Comparison of ENCODE assay signal across 8 cellular contexts in genomic region chr22:23913306-23913660, GRCh38. TPM values are rescaled to one million over a fixed set of nuclear protein-coding genes. Genes with fewer than 3 reads are reported as not detected.
DNase-seq lines count a peak whose midpoint lies in the region; ATAC-seq, FAIRE-seq and TF ChIP-seq lines count a peak whose summit lies in the region.

No MANE protein-coding gene starts in this region.

- DNase-seq in GM10248 (ENCODE audit: extremely low spot score) = peak; percentile 58
- no peak for DNase-seq in GM12878 (ENCODE audit: low read depth, low spot score)
- DNase-seq in NCI-H2196 treated with DMSO at 0.1 percent for 48 hours (lab: John Stamatoyannopoulos, UW; ENCODE audit: unreplicated experiment) = no peak
- no peak for DNase-seq in DMS 273 (lab: John Stamatoyannopoulos, UW; ENCODE audit: unreplicated experiment)
- DNase-seq in HTR-8/SVneo (ENCODE audit: insufficient read length, low spot score) = no peak

- H4K20me1 ChIP-seq in GM12878 (ENCODE audit: control insufficient read depth, insufficient read depth) = no peaks in the 10 kb centered on the region

- peak overlapping the region; percentile 79 for H3K4me2 ChIP-seq in GM12878 (ENCODE audit: control insufficient read depth, insufficient read depth)

- H3K9ac ChIP-seq in GM12878 (ENCODE audit: control insufficient read depth, insufficient read depth, low read length) = peak overlapping the region; percentile 96

- POLR2A ChIA-PET in GM10248 (lab: Yijun Ruan, JAX) (interaction anchor here (0.8 to 2.1 kb wide), 2 partner anchors 10 to 19 kb away, joined by 3 to 13 read pairs; partner anchors contain the start of gene MIF), GM12878 (lab: Charles Lee) (interaction anchor here (0.5 to 2.4 kb wide), 12 partner anchors 9 to 843 kb away, joined by 3 to 29 read pairs (median 4); partner anchors contain the start of genes MIF and SLC2A11)

- RAD21 ChIA-PET in GM12878 (lab: Charles Lee; ENCODE audit: unreplicated experiment) = interaction anchor here (1.0 to 2.5 kb wide), 5 partner anchors 19 to 99 kb away, joined by 3 to 16 read pairs (median 4); partner anchors contain the start of genes CABIN1, MIF and SLC2A11

- SMC1A ChIA-PET in GM12878 (lab: Charles Lee; ENCODE audit: uncharacterized antibody, unreplicated experiment) = interaction anchor here (1.1 to 2.2 kb wide), 3 partner anchors 19 to 334 kb away, joined by 3 to 14 read pairs (median 5); partner anchors contain the start of genes MIF and SLC2A11

- H3K36me3 ChIP-seq in GM12878 (ENCODE audit: control insufficient read depth in 2 of 2, insufficient read depth in 2 of 2, low read length in 1 of 2) = peaks cover 0 to 4% of the 10 kb centered on the region in 2 experiments; a peak in 1 of 4 replicates

- 6% methylated on average over 1 of the region's 1 CpG for WGBS in GM12878 (ENCODE audit: insufficient coverage, insufficient replicate concordance, low lambda C conversion rate, missing lambda C conversion rate)

- intact Hi-C loops in GM12878 (cut with micrococcal nuclease; ENCODE audit: unreplicated experiment) = no loop called here

- H3K79me2 ChIP-seq in GM12878 (ENCODE audit: control insufficient read depth, insufficient read depth, low read length) = peaks cover 7% of the 10 kb centered on the region

- ATAC-seq in HG03066 (IDR thresholded peaks at IDR 0.05; ENCODE audit: low read depth, unreplicated experiment) (peak; percentile 35), GM12878 (peak; percentile 21), GM18867 (IDR thresholded peaks at IDR 0.05; ENCODE audit: unreplicated experiment) (no peak)

- H2AFZ ChIP-seq in GM12878 (ENCODE audit: control insufficient read depth, low read depth, low read length) = peak overlapping the region; percentile 42; the same call in 1 of the 2 replicates

- peak; percentile 66 for FAIRE-seq in GM12878 (lab: Jason Lieb, UNC)
- no peak for FAIRE-seq in HTR-8/SVneo (lab: Jason Lieb, UNC)

- H3K4me3 ChIP-seq in GM12878 (peak overlapping the region; percentile 73), mononuclear cell (ENCODE audit: low read length) (peak overlapping the region; percentile 56)

- peak overlapping the region; percentile 99 for H3K27ac ChIP-seq in GM12878 (ENCODE audit: control insufficient read depth, insufficient read depth)

- no TSS peak for BruUV-seq in GM12878 (replicated peaks; lab: Mats Ljungman, UMichigan)

- no peaks in the 10 kb centered on the region for H3K9me3 ChIP-seq in GM12878 (replicated peaks; ENCODE audit: control insufficient read depth, insufficient read depth, low read length)
- no peaks in the 10 kb centered on the region for H3K9me3 ChIP-seq in mononuclear cell (ENCODE audit: low read depth, low read length)

- H3K4me1 ChIP-seq in GM12878 (ENCODE audit: control insufficient read depth, insufficient read depth, low read length) = peaks cover 2% of the 10 kb centered on the region; the same call in 1 of the 2 replicates
- peaks cover 13% of the 10 kb centered on the region for H3K4me1 ChIP-seq in mononuclear cell (ENCODE audit: insufficient read depth, low read length)

- TF ChIP-seq CTCF in GM10248 (IDR thresholded peaks at IDR 0.05; ENCODE audit: control extremely low read depth, extremely low read depth, low read depth, missing control alignments) (no peak), GM12878 (IDR thresholded peaks at IDR 0.05 in 2 of 3, conservative IDR thresholded peaks at IDR 0.05 in 1 of 3; ENCODE audit: control insufficient read depth in 2 of 3, extremely low read depth in 1 of 3, insufficient read depth in 1 of 3, low read depth in 3 of 3, low read length in 3 of 3) (no peak)

- CTCF ChIA-PET in GM10248 (lab: Yijun Ruan, JAX) = interaction anchor here (1.0 to 4.5 kb wide), 4 partner anchors 11 to 63 kb away, joined by 4 to 19 read pairs (median 10); partner anchors contain the start of gene MIF
- CTCF ChIA-PET in GM12878 (lab: Yijun Ruan, JAX) = interaction anchor here (0.7 to 6.2 kb wide), 4 partner anchors 17 to 56 kb away, joined by 3 to 37 read pairs (median 4); partner anchors contain the start of genes MIF and SLC2A11

- H3K27me3 ChIP-seq in GM12878 (replicated peaks in 1 of 2; ENCODE audit: control insufficient read depth in 2 of 2, insufficient read depth in 2 of 2, low read length in 1 of 2) (no peaks in the 10 kb centered on the region), mononuclear cell (ENCODE audit: insufficient read depth, low read length) (no peaks in the 10 kb centered on the region)

- no peak for TF ChIP-seq POLR2A in GM12878 (IDR thresholded peaks at IDR 0.05; ENCODE audit: low read depth, low read length)

- TF ChIP-seq RAD21 in GM12878 (IDR thresholded peaks at IDR 0.05; ENCODE audit: insufficient read depth, low read depth, low read length) = no peak

- TF ChIP-seq EP300 in GM12878 (IDR thresholded peaks at IDR 0.05; ENCODE audit: borderline replicate concordance in 1 of 2, control insufficient read depth in 1 of 2, low read depth in 2 of 2, low read length in 2 of 2) = no peak

- in situ Hi-C loops in GM12878 (cut with MboI) = no loop called here

RNA-seq across cellular contexts. Expression of gene MIF, which starts 19.1 kb away (rescaled TPM):
- 53.3 and 56.6 TPM in 2 replicates for total RNA-seq in GM12878 (2013; cell fraction: nucleolus; rRNA removed)
- total RNA-seq in GM12878 (2014; rRNA removed) (737 and 939 TPM in 2 replicates), GM12878 (2014; rRNA removed; fragmentation: Illumina TruSeq; extraction: Trizol) (183 and 215 TPM in 2 replicates), GM12878 (2021) (1,146 and 1,222 TPM in 2 replicates), mononuclear cell (66.7 TPM)
- 548 TPM for polyA plus RNA-seq in GM12878 (2011; ENCODE audit: low read depth)
- polyA plus RNA-seq in GM12878 (2011; rRNA removed) (233 and 593 TPM in 2 replicates), GM12878 (2014; fragmentation: Illumina TruSeq; extraction: Trizol) (5.2 and 37.7 TPM in 2 replicates), GM12878 (2014; fragmentation: Nextera tagmentation; extraction: Ambion mirVana) (100 to 1,000 TPM; 188 to 220 TPM), GM12878 (2014; rRNA removed) (1,025 and 1,355 TPM in 2 replicates), GM12878 (2016; fragmentation: Nextera tagmentation; extraction: Ambion mirVana) (1,000 to 10,000 TPM; 2,816 to 2,972 TPM)
- 608 and 1,158 TPM in 2 replicates for polyA plus RNA-seq in GM12878 (2011; cell fraction: cytosol; rRNA removed)
- polyA plus RNA-seq in GM12878 (2011; cell fraction: nucleus; rRNA removed) = 459 and 729 TPM in 2 replicates
- 1,086 and 1,453 TPM in 2 replicates for polyA plus RNA-seq in GM12878 (2012)
- 52.9 and 161 TPM in 2 replicates for polyA minus RNA-seq in GM12878 (2011; rRNA and poly(A)+ RNA removed)
- polyA minus RNA-seq in GM12878 (2011; cell fraction: cytosol; rRNA and poly(A)+ RNA removed) = 306 and 426 TPM in 2 replicates
- polyA minus RNA-seq in GM12878 (2011; cell fraction: nucleus; rRNA and poly(A)+ RNA removed) = 107 and 133 TPM in 2 replicates

RNA-seq across cellular contexts. Expression of gene GSTT2B, which starts 47.7 kb away (rescaled TPM):
- not detected in 2 replicates for total RNA-seq in GM12878 (2013; cell fraction: nucleolus; rRNA removed)
- total RNA-seq in GM12878 (2014; rRNA removed) (not detected in 2 replicates), GM12878 (2014; rRNA removed; fragmentation: Illumina TruSeq; extraction: Trizol) (not detected in 2 replicates), GM12878 (2021) (0.21 TPM in 1 of 2 replicates, not detected in the other), mononuclear cell (not detected)
- polyA plus RNA-seq in GM12878 (2011; ENCODE audit: low read depth) = not detected
- polyA plus RNA-seq in GM12878 (2011; rRNA removed) (0.15 TPM in 1 of 2 replicates, not detected in the other), GM12878 (2014; fragmentation: Illumina TruSeq; extraction: Trizol) (not detected in 2 replicates), GM12878 (2014; fragmentation: Nextera tagmentation; extraction: Ambion mirVana) (not detected), GM12878 (2014; rRNA removed) (not detected in 2 replicates), GM12878 (2016; fragmentation: Nextera tagmentation; extraction: Ambion mirVana) (under 1 TPM in 1 of 2 experiments, not detected in 1; 0.29 TPM)
- polyA plus RNA-seq in GM12878 (2011; cell fraction: cytosol; rRNA removed) = 0.08 and 0.15 TPM in 2 replicates
- 0.48 and 0.66 TPM in 2 replicates for polyA plus RNA-seq in GM12878 (2011; cell fraction: nucleus; rRNA removed)
- polyA plus RNA-seq in GM12878 (2012) = not detected in 2 replicates
- polyA minus RNA-seq in GM12878 (2011; rRNA and poly(A)+ RNA removed) = 0.22 TPM in 1 of 2 replicates, not detected in the other
- 1.1 TPM in 1 of 2 replicates, not detected in the other for polyA minus RNA-seq in GM12878 (2011; cell fraction: cytosol; rRNA and poly(A)+ RNA removed)
- polyA minus RNA-seq in GM12878 (2011; cell fraction: nucleus; rRNA and poly(A)+ RNA removed) = not detected in 2 replicates

RNA-seq across cellular contexts. Expression of gene DDTL, which starts 53.4 kb away (rescaled TPM):
- total RNA-seq in GM12878 (2013; cell fraction: nucleolus; rRNA removed) = 0.37 TPM in 1 of 2 replicates, not detected in the other
- total RNA-seq in GM12878 (2014; rRNA removed) = 1.4 and 1.7 TPM in 2 replicates
- total RNA-seq in GM12878 (2014; rRNA removed; fragmentation: Illumina TruSeq; extraction: Trizol) = not detected in 2 replicates
- total RNA-seq in GM12878 (2021) = not detected in 2 replicates
- polyA plus RNA-seq in GM12878 (2011; ENCODE audit: low read depth) = 2.6 TPM
- 0.05 TPM in 1 of 2 replicates, not detected in the other for polyA plus RNA-seq in GM12878 (2011; rRNA removed)
- polyA plus RNA-seq in GM12878 (2011; cell fraction: cytosol; rRNA removed) = not detected in 2 replicates
- polyA plus RNA-seq in GM12878 (2011; cell fraction: nucleus; rRNA removed) = 0.12 TPM in 1 of 2 replicates, not detected in the other
- 4.4 and 5.3 TPM in 2 replicates for polyA plus RNA-seq in GM12878 (2012)
- not detected in 2 replicates for polyA plus RNA-seq in GM12878 (2014; fragmentation: Illumina TruSeq; extraction: Trizol)
- 1 to 10 TPM in 1 of 2 experiments, under 1 TPM in 1; 0.74 to 2.2 TPM for polyA plus RNA-seq in GM12878 (2014; fragmentation: Nextera tagmentation; extraction: Ambion mirVana)
- 0.83 and 2.2 TPM in 2 replicates for polyA plus RNA-seq in GM12878 (2014; rRNA removed)
- polyA plus RNA-seq in GM12878 (2016; fragmentation: Nextera tagmentation; extraction: Ambion mirVana) = 1 to 10 TPM; 3.8 to 4.0 TPM
- not detected in 2 replicates for polyA minus RNA-seq in GM12878 (2011; rRNA and poly(A)+ RNA removed)
- polyA minus RNA-seq in GM12878 (2011; cell fraction: cytosol; rRNA and poly(A)+ RNA removed) = 0.83 TPM in 1 of 2 replicates, not detected in the other
- polyA minus RNA-seq in GM12878 (2011; cell fraction: nucleus; rRNA and poly(A)+ RNA removed) = not detected in 2 replicates
- total RNA-seq in mononuclear cell = 3.8 TPM

RNA-seq across cellular contexts. Expression of gene SLC2A11, which starts 55.6 kb away (rescaled TPM):
- 25.2 and 25.7 TPM in 2 replicates for total RNA-seq in GM12878 (2013; cell fraction: nucleolus; rRNA removed)
- total RNA-seq in GM12878 (2014; rRNA removed) (10.5 and 13.0 TPM in 2 replicates), GM12878 (2014; rRNA removed; fragmentation: Illumina TruSeq; extraction: Trizol) (8.1 and 8.9 TPM in 2 replicates), GM12878 (2021) (12.2 and 15.7 TPM in 2 replicates), mononuclear cell (7.9 TPM)
- polyA plus RNA-seq in GM12878 (2011; ENCODE audit: low read depth) = 9.2 TPM
- polyA plus RNA-seq in GM12878 (2011; rRNA removed) (7.5 and 8.4 TPM in 2 replicates), GM12878 (2014; fragmentation: Illumina TruSeq; extraction: Trizol) (8.6 and 13.3 TPM in 2 replicates), GM12878 (2014; fragmentation: Nextera tagmentation; extraction: Ambion mirVana) (1 to 10 TPM in 1 of 2 experiments, under 1 TPM in 1; 0.98 to 2.9 TPM), GM12878 (2014; rRNA removed) (17.7 and 18.3 TPM in 2 replicates), GM12878 (2016; fragmentation: Nextera tagmentation; extraction: Ambion mirVana) (1 to 10 TPM; 8.0 TPM)
- 7.6 and 11.5 TPM in 2 replicates for polyA plus RNA-seq in GM12878 (2011; cell fraction: cytosol; rRNA removed)
- 16.6 and 19.3 TPM in 2 replicates for polyA plus RNA-seq in GM12878 (2011; cell fraction: nucleus; rRNA removed)
- 12.9 and 18.4 TPM in 2 replicates for polyA plus RNA-seq in GM12878 (2012)
- 8.2 and 11.6 TPM in 2 replicates for polyA minus RNA-seq in GM12878 (2011; rRNA and poly(A)+ RNA removed)
- polyA minus RNA-seq in GM12878 (2011; cell fraction: cytosol; rRNA and poly(A)+ RNA removed) = 3.5 and 6.1 TPM in 2 replicates
- polyA minus RNA-seq in GM12878 (2011; cell fraction: nucleus; rRNA and poly(A)+ RNA removed) = 7.7 and 10.9 TPM in 2 replicates
